ENCODE assay signal across 12 cellular contexts in the genomic region with DNA sequence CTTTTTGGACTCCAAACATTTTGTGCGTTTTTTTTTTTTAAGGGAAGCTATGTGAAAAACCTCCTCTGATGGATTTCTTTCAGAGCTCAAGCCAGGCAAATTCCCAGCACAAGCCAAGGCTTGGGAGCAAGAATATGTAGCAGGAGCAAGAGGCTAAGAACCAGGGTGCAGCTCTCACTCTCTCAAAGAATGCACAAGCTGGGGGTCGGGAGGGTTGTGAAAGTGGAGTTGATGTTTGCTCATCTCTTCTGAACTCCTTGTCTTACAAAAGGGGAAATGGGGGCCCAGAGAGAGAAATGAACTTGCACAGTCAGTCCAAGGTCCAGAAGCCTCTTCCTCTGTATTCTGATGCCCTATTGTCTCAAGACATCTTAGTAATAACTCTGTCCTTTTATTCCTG. TPM values are rescaled to one million over a fixed set of nuclear protein-coding genes. Genes with fewer than 3 reads are reported as not detected.
DNase-seq lines count a peak whose midpoint lies in the region; ATAC-seq, FAIRE-seq and TF ChIP-seq lines count a peak whose summit lies in the region.
"Had no signal": no experiment of that assay in that cellular context is flagged by ENCODE, and none has a peak within 500 bp of the region (broad histone marks: within the 10 kb centered on the region; RNA-seq: fewer than 3 reads in every experiment).

No MANE protein-coding gene starts in this region.

- H3K4me3 ChIP-seq in heart right ventricle = no peak overlapping the region
- H3K4me3 ChIP-seq in keratinocyte (ENCODE audit: control insufficient read depth in 2 of 3, extremely low read depth in 1 of 3, insufficient read depth in 2 of 3, low read depth in 1 of 3, low read length in 3 of 3) = no peak overlapping the region
- H3K4me3 ChIP-seq in uterus = no peak overlapping the region

- H4K20me1 ChIP-seq in keratinocyte (ENCODE audit: control insufficient read depth, extremely low read depth, insufficient read depth, low read length) = no peaks in the 10 kb centered on the region

- H3K79me2 ChIP-seq in keratinocyte (ENCODE audit: control insufficient read depth, insufficient read depth, low read length) = no peaks in the 10 kb centered on the region
- H3K79me2 ChIP-seq: parathyroid adenoma had no signal

- 42 to 68% methylated on average over 2 of the region's 2 CpGs for WGBS in heart right ventricle, 2 donors

- no peak for FAIRE-seq in keratinocyte (lab: Jason Lieb, UNC)

- ATAC-seq in heart right ventricle (no peak), left cardiac atrium (no peak), HG02763 (IDR thresholded peaks at IDR 0.05; ENCODE audit: unreplicated experiment) (no peak)
- ATAC-seq: SK-N-SH treated with all-trans-retinoic acid at 6 μM for 48 hours had no signal

- dilution Hi-C loops in keratinocyte (cut with MboI; ENCODE audit: extremely low pct_ligation_motif_present, low sequenced_read_pairs) = no loop called here

- H3K27ac ChIP-seq in heart right ventricle (peak overlapping the region in 7 of 10 donors; percentile 63 to 95 (median 73)), VCaP (peak overlapping the region; percentile 89), keratinocyte (ENCODE audit: control insufficient read depth, insufficient read depth, low read length) (peak overlapping the region; percentile 93), uterus (peak overlapping the region; percentile 83 to 92)

- no peak overlapping the region for H3K9ac ChIP-seq in keratinocyte (ENCODE audit: control insufficient read depth, extremely low read depth, insufficient read depth, low read length)
- H3K9ac ChIP-seq: parathyroid adenoma had no signal

- no peaks in the 10 kb centered on the region for H3K9me1 ChIP-seq in keratinocyte (ENCODE audit: control insufficient read depth, extremely low read depth, insufficient read depth, low read length)

- TF ChIP-seq CTCF in heart right ventricle (IDR thresholded peaks at IDR 0.05) (no peak), VCaP (conservative IDR thresholded peaks at IDR 0.05) (no peak), keratinocyte (optimal IDR thresholded peaks at IDR 0.05 in 1 of 3, IDR thresholded peaks at IDR 0.05 in 1 of 3, conservative IDR thresholded peaks at IDR 0.05 in 1 of 3; ENCODE audit: extremely low read depth in 1 of 3, insufficient read depth in 2 of 3, low read length in 3 of 3) (no peak), uterus (IDR thresholded peaks at IDR 0.05) (no peak)

- TF ChIP-seq POLR2A in uterus (IDR thresholded peaks at IDR 0.05) = no peak

- intact Hi-C loops in heart right ventricle (cut with DNase I) = loop anchor here in 1 of 10 donors (10.0 kb wide), 1 partner anchor 59 kb away; the partner anchor contains the start of gene PHF19
- intact Hi-C loops in left cardiac atrium (cut with DNase I) = loop anchor here (5.0 to 10.0 kb wide), 4 partner anchors 57 to 309 kb away; partner anchors contain the start of genes FBXW2 (in 2 of the 2) and PHF19 (in 1 of the 2)
- intact Hi-C loops in uterus (cut with DNase I; ENCODE audit: low total_unique reads) = no loop called here

- H3K27me3 ChIP-seq in heart right ventricle (no peaks in the 10 kb centered on the region), keratinocyte (ENCODE audit: control insufficient read depth, extremely low read depth, insufficient read depth, low read length) (no peaks in the 10 kb centered on the region), uterus (no peaks in the 10 kb centered on the region)

- H3K9me3 ChIP-seq in heart right ventricle (no peaks in the 10 kb centered on the region), keratinocyte (ENCODE audit: control insufficient read depth, low read depth, low read length) (no peaks in the 10 kb centered on the region), uterus (no peaks in the 10 kb centered on the region)
- H3K9me3 ChIP-seq: Caco-2 had no signal

- H3K4me1 ChIP-seq in heart right ventricle (peaks cover 15 to 78% (median 59%) of the 10 kb centered on the region in 9 donors), keratinocyte (ENCODE audit: control insufficient read depth, extremely low read depth, insufficient read depth, low read length) (peaks cover 41% of the 10 kb centered on the region), uterus (peaks cover 12 to 15% of the 10 kb centered on the region in 2 donors)

- no peaks in the 10 kb centered on the region for H3K36me3 ChIP-seq in heart right ventricle
- no peaks in the 10 kb centered on the region for H3K36me3 ChIP-seq in keratinocyte (ENCODE audit: control insufficient read depth in 2 of 2, extremely low read depth in 1 of 2, insufficient read depth in 2 of 2, low read length in 2 of 2)
- no peaks in the 10 kb centered on the region for H3K36me3 ChIP-seq in uterus

- DNase-seq in heart right ventricle = no peak
- no peak for DNase-seq in left cardiac atrium
- no peak for DNase-seq in keratinocyte (ENCODE audit: low read depth, low spot score)
- DNase-seq in uterus = no peak
- no peak for DNase-seq in mesenteric fat pad (ENCODE audit: low spot score)
- no peak for DNase-seq in NCI-H1694 (lab: John Stamatoyannopoulos, UW)
- DNase-seq: Caco-2, NCI-H1105 treated with DMSO at 0.1 percent for 48 hours had no signal

- no peak overlapping the region for H3K4me2 ChIP-seq in keratinocyte (ENCODE audit: control insufficient read depth, extremely low read depth, insufficient read depth, low read depth, low read length)

- H2AFZ ChIP-seq in keratinocyte (ENCODE audit: control insufficient read depth, low read length) = no peak overlapping the region
- H2AFZ ChIP-seq: parathyroid adenoma had no signal

RNA-seq across cellular contexts. Expression of gene TRAF1, which starts 7.7 kb away (rescaled TPM):
- total RNA-seq in heart right ventricle = 1 to 10 TPM; 1.1 to 6.7 (median 1.9) TPM
- polyA plus RNA-seq in heart right ventricle = 1 to 10 TPM; 2.2 to 5.7 TPM
- 1 to 10 TPM; 3.3 to 3.7 TPM for total RNA-seq in left cardiac atrium
- polyA plus RNA-seq in keratinocyte = 0.71 to 2.5 TPM (median 1.2 TPM) in 3 replicates
- 1.1 TPM for polyA plus RNA-seq in keratinocyte (2011; ENCODE audit: low read depth)
- polyA plus RNA-seq in keratinocyte (2011; cell fraction: cytosol; rRNA removed) = 0.26 and 0.43 TPM in 2 replicates
- 9.9 and 11.7 TPM in 2 replicates for polyA plus RNA-seq in keratinocyte (2011; cell fraction: nucleus; rRNA removed)
- 0.54 and 1.9 TPM in 2 replicates for polyA plus RNA-seq in keratinocyte (2012; ENCODE audit: low replicate concordance)
- 0.43 to 1.2 TPM (median 1.1 TPM) in 3 replicates for polyA minus RNA-seq in keratinocyte
- polyA minus RNA-seq in keratinocyte (2011; cell fraction: cytosol; rRNA and poly(A)+ RNA removed) = 0.58 TPM
- polyA minus RNA-seq in keratinocyte (2011; cell fraction: nucleus; rRNA and poly(A)+ RNA removed) = 1.3 and 2.0 TPM in 2 replicates
- total RNA-seq in uterus = 1 to 10 TPM in 2 of 4 donors, under 1 TPM in 2; 0.51 to 8.7 (median 2.6) TPM
- 1.6 TPM for total RNA-seq in mesenteric fat pad

RNA-seq across cellular contexts. Expression of gene PHF19, which starts 57.3 kb away (rescaled TPM):
- total RNA-seq in heart right ventricle = 10 to 100 TPM in 8 of 10 donors, 1 to 10 TPM in 2; 9.2 to 24.0 (median 13.4) TPM
- polyA plus RNA-seq in heart right ventricle = 10 to 100 TPM; 10.2 to 12.5 TPM
- 10 to 100 TPM; 16.8 to 18.5 TPM for total RNA-seq in left cardiac atrium
- 7.3 to 31.4 TPM (median 11.7 TPM) in 3 replicates for polyA plus RNA-seq in keratinocyte
- polyA plus RNA-seq in keratinocyte (2011; ENCODE audit: low read depth) = 5.5 TPM
- polyA plus RNA-seq in keratinocyte (2011; cell fraction: cytosol; rRNA removed) = 10.0 and 13.5 TPM in 2 replicates
- 8.5 and 9.0 TPM in 2 replicates for polyA plus RNA-seq in keratinocyte (2011; cell fraction: nucleus; rRNA removed)
- polyA plus RNA-seq in keratinocyte (2012; ENCODE audit: low replicate concordance) = 4.6 and 24.5 TPM in 2 replicates
- 7.7 to 63.6 TPM (median 20.9 TPM) in 3 replicates for polyA minus RNA-seq in keratinocyte
- 18.2 TPM for polyA minus RNA-seq in keratinocyte (2011; cell fraction: cytosol; rRNA and poly(A)+ RNA removed)
- polyA minus RNA-seq in keratinocyte (2011; cell fraction: nucleus; rRNA and poly(A)+ RNA removed) = 4.7 and 5.7 TPM in 2 replicates
- total RNA-seq in uterus = 10 to 100 TPM; 12.6 to 76.3 (median 31.8) TPM
- 13.7 TPM for total RNA-seq in mesenteric fat pad
